ENCODE assay signal across 1 cellular context in the genomic region with DNA sequence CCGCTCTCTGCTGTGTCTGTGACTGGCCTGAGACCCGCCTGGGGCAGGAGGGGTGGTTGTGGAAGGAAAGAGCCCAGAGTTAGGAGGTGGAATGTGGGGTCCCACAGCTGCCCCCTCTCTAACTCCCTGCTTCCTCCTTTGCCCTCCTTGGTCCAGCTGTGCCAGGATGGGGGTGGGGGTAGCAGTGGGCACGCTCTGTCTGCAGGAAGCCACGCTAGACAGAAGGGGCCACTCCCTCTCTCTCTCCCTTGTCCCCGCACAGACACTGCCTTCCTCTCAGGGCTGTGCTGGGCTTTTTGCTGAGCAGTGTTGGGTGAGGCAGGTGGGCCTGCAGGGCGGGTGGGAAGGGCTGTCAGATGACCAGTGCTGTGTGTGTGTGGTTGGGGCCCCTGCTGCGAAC.
TF ChIP-seq lines count a peak whose summit lies in the region.

No MANE protein-coding gene starts in this region.

TF ChIP-seq in H1, 55 proteins besides CTCF, POLR2A, EP300 and RAD21:
- TF ChIP-seq HDAC2 (IDR thresholded peaks at IDR 0.05; ENCODE audit: borderline replicate concordance in 1 of 2, low read depth in 2 of 2, low read length in 2 of 2) = no peak
